In the genomic region with DNA sequence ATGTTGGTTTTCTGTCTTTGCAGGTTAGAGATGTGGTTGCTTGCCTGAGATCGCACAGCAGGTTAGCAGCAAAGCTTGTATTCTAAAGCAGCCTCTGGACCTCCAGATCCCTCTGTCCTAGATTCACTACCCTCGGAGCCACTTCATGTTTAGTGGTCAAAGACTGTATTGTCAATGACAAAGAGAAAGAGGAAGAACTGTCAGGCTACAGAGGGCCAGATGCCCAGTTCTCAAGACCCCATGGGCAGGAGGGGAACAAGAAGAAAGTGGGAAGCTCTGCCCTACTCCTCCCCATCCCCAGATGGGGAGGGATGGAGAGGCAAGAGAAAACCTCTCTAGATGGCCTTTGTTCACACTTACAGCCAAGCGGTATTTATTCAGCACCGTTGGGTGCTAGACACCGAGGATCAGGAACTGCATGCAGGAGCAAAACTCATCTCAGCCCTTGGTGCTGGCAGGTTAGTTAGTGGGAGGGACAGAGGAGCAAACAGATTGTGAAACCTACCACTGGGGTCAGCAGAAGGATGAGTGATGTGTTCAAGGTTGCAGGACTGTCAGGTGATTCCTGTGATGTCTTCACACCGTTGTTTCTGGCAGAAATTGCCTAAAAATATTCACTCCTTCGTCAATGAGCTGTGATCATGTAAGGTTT, we compare ENCODE assay signal across 16 cellular contexts. TPM values are rescaled to one million over a fixed set of nuclear protein-coding genes. Genes with fewer than 3 reads are reported as not detected.
DNase-seq lines count a peak whose midpoint lies in the region; ATAC-seq and TF ChIP-seq lines count a peak whose summit lies in the region.
"Had no signal": no experiment of that assay in that cellular context is flagged by ENCODE, and none has a peak within 500 bp of the region (broad histone marks: within the 10 kb centered on the region; RNA-seq: fewer than 3 reads in every experiment).

No MANE protein-coding gene starts in this region.

- H3K9me1 ChIP-seq in IMR-90 (ENCODE audit: insufficient read depth, low read length) = peaks cover 14% of the 10 kb centered on the region

- 60% methylated on average over 1 of the region's 7 CpGs; no CpG with 5 or more reads in 1 of the 2 experiments for WGBS in IMR-90 (ENCODE audit: extremely low coverage in 2 of 2, insufficient read length in 1 of 2), 2 experiments
- WGBS in right lobe of liver (ENCODE audit: insufficient coverage, low coverage, low lambda C conversion rate, missing lambda C conversion rate) = 29% methylated on average over 6 of the region's 7 CpGs

- no peaks in the 10 kb centered on the region for H3K27me3 ChIP-seq in IMR-90 (ENCODE audit: control insufficient read depth, insufficient read depth, low read length)
- no peaks in the 10 kb centered on the region for H3K27me3 ChIP-seq in right lobe of liver
- no peaks in the 10 kb centered on the region for H3K27me3 ChIP-seq in vagina
- H3K27me3 ChIP-seq: brain microvascular endothelial cell, MG63 had no signal

- peak overlapping the region; percentile 38 for H2BK120ac ChIP-seq in IMR-90 (ENCODE audit: low read depth, low read length)

- H3K36me3 ChIP-seq in IMR-90 (ENCODE audit: control insufficient read depth, insufficient read depth, low read length) (no peaks in the 10 kb centered on the region), right lobe of liver (no peaks in the 10 kb centered on the region), vagina (no peaks in the 10 kb centered on the region)
- H3K36me3 ChIP-seq: brain microvascular endothelial cell, MG63 had no signal

- no peaks in the 10 kb centered on the region for H3K9me3 Mint-ChIP-seq in osteocyte (ENCODE audit: unreplicated experiment)

- H2BK5ac ChIP-seq in IMR-90 (ENCODE audit: low read depth, low read length, poor library complexity, severe bottlenecking) = no peak overlapping the region

- H3K4me2 ChIP-seq in IMR-90 (ENCODE audit: low read depth, low read length) = no peak overlapping the region

- no peaks in the 10 kb centered on the region for H4K20me1 ChIP-seq in IMR-90 (ENCODE audit: insufficient read depth, low read length)

- no peak overlapping the region for H3K4me3 Mint-ChIP-seq in osteocyte (ENCODE audit: unreplicated experiment)

- peak; percentile 56 for DNase-seq in Ammon's horn (ENCODE audit: low spot score)
- no peak for DNase-seq in IMR-90
- DNase-seq in SKM-1 (lab: John Stamatoyannopoulos, UW; ENCODE audit: unreplicated experiment) = peak; percentile 76
- DNase-seq in right lobe of liver = peak; percentile 66 to 90 (median 83)
- DNase-seq in osteocyte (ENCODE audit: extremely low spot score, unreplicated experiment) = no peak
- no peak for DNase-seq in vagina (ENCODE audit: extremely low spot score in 2 of 2)
- DNase-seq: activated naive CD4-positive, alpha-beta T cell; brain microvascular endothelial cell; effector CD8-positive, alpha-beta T cell; MG63; NCI-H2171; stimulated activated CD4-positive, alpha-beta T cell treated with anti-CD3 and anti-CD28 coated beads, Interleukin-1b, Interleukin-23, amount 100 ng/mL, for 48 hours; T1000 had no signal

- peaks cover 0 to 3% of the 10 kb centered on the region in 2 experiments; a peak in 1 of 4 replicates for H3K79me1 ChIP-seq in IMR-90 (ENCODE audit: low read depth in 1 of 2, low read length in 2 of 2)

- H3K4me1 Mint-ChIP-seq in osteocyte (ENCODE audit: unreplicated experiment) = peaks cover 39% of the 10 kb centered on the region

- no peak overlapping the region for H4K5ac ChIP-seq in IMR-90 (ENCODE audit: low read depth, low read length)

- H3K27ac Mint-ChIP-seq in osteocyte (ENCODE audit: unreplicated experiment) = no peak overlapping the region

- H2BK15ac ChIP-seq in IMR-90 (ENCODE audit: low read depth, low read length) = peak overlapping the region; percentile 32; the same call in 1 of the 3 replicates

- H3K4me3 ChIP-seq in IMR-90 (ENCODE audit: insufficient read depth, low read depth, low read length) = no peak overlapping the region
- H3K4me3 ChIP-seq in right lobe of liver = no peak overlapping the region
- H3K4me3 ChIP-seq in vagina = no peak overlapping the region
- H3K4me3 ChIP-seq: MG63 had no signal

- TF ChIP-seq POLR2A in IMR-90 (IDR thresholded peaks at IDR 0.05; ENCODE audit: low read depth, low read length) (no peak), right lobe of liver (IDR thresholded peaks at IDR 0.05) (no peak), vagina (IDR thresholded peaks at IDR 0.05) (no peak)

- no peak for TF ChIP-seq CTCF in IMR-90 (conservative IDR thresholded peaks at IDR 0.05; ENCODE audit: low read depth, low read length)
- TF ChIP-seq CTCF in right lobe of liver (IDR thresholded peaks at IDR 0.05) = no peak
- TF ChIP-seq CTCF in osteocyte (IDR thresholded peaks at IDR 0.05) = no peak
- no peak for TF ChIP-seq CTCF in vagina (IDR thresholded peaks at IDR 0.05)

- H3K56ac ChIP-seq in IMR-90 (ENCODE audit: extremely low read depth, insufficient read depth, low read length) = no peak overlapping the region

- CTCF ChIA-PET in IMR-90 (lab: Yijun Ruan, JAX) = interaction anchor here (0.7 kb wide), 1 partner anchor 161 kb away, joined by 4 read pairs; no protein-coding TSS in a partner anchor

- no peak overlapping the region for H3K9ac ChIP-seq in IMR-90 (ENCODE audit: low read depth, low read length)

- POLR2A ChIA-PET in IMR-90 (lab: Charles Lee; ENCODE audit: unreplicated experiment) = no interaction called here

- in situ Hi-C loops in IMR-90 (cut with MboI; ENCODE audit: low sequenced_read_pairs) = no loop called here

- H3K27me3 Mint-ChIP-seq in osteocyte (ENCODE audit: unreplicated experiment) = no peaks in the 10 kb centered on the region

- peak overlapping the region; percentile 13; the same call in 1 of the 2 replicates for H2AK5ac ChIP-seq in IMR-90 (ENCODE audit: low read depth, low read length)

- H3K4ac ChIP-seq in IMR-90 (ENCODE audit: low read depth, low read length) = peak overlapping the region; percentile 13; the same call in 1 of the 2 replicates

- H3K4me1 ChIP-seq in IMR-90 (ENCODE audit: control insufficient read depth, insufficient read depth, low read length) = peaks cover 13% of the 10 kb centered on the region
- H3K4me1 ChIP-seq in right lobe of liver = peaks cover 0 to 44% (median 8%) of the 10 kb centered on the region in 4 donors
- peaks cover 6% of the 10 kb centered on the region for H3K4me1 ChIP-seq in vagina

- ATAC-seq in IMR-90 (ENCODE audit: low read depth) = no peak
- ATAC-seq in right lobe of liver = peak; percentile 80 to 90 (median 84)
- ATAC-seq in HG02938 (IDR thresholded peaks at IDR 0.05; ENCODE audit: unreplicated experiment) = no peak
- ATAC-seq in GM19463 (IDR thresholded peaks at IDR 0.05; ENCODE audit: unreplicated experiment) = no peak

- peak overlapping the region; percentile 45; the same call in 1 of the 2 replicates for H2BK20ac ChIP-seq in IMR-90 (ENCODE audit: low read depth, low read length)

- H2AK9ac ChIP-seq in IMR-90 (replicated peaks; ENCODE audit: low read depth, low read length, poor library complexity) = no peak overlapping the region

- H3K27ac ChIP-seq in IMR-90 (ENCODE audit: insufficient read depth, low read length) = no peak overlapping the region
- H3K27ac ChIP-seq in right lobe of liver = peak overlapping the region; percentile 55 to 97 (median 58)
- no peak overlapping the region for H3K27ac ChIP-seq in vagina
- H3K27ac ChIP-seq: brain microvascular endothelial cell, RWPE1 had no signal

- no TSS peak for BruUV-seq in IMR-90 (replicated peaks; lab: Mats Ljungman, UMichigan)

- H3K23ac ChIP-seq in IMR-90 (ENCODE audit: low read depth, low read length) = no peak overlapping the region; the same call in 1 of the 2 replicates

- no peak overlapping the region for H4K8ac ChIP-seq in IMR-90 (ENCODE audit: low read depth in 2 of 2, low read length in 2 of 2)

- H3K36me3 Mint-ChIP-seq in osteocyte (ENCODE audit: unreplicated experiment) = no peaks in the 10 kb centered on the region

- H3K9me3 ChIP-seq in IMR-90 (ENCODE audit: control insufficient read depth, insufficient read depth, low read length) (no peaks in the 10 kb centered on the region), right lobe of liver (no peaks in the 10 kb centered on the region), vagina (no peaks in the 10 kb centered on the region)
- H3K9me3 ChIP-seq: MG63 had no signal

- H3K18ac ChIP-seq in IMR-90 (ENCODE audit: low read depth, low read length) = no peak overlapping the region

- peak overlapping the region; percentile 21 for H2AFZ ChIP-seq in IMR-90 (replicated peaks; ENCODE audit: low read length, poor library complexity)

- H4K91ac ChIP-seq in IMR-90 (ENCODE audit: insufficient read depth, low read depth, low read length) = peak overlapping the region; percentile 53

- intact Hi-C loops in IMR-90 (cut with micrococcal nuclease) (no loop called here), right lobe of liver (cut with DNase I) (no loop called here), vagina (cut with DNase I) (no loop called here)

- 0 out of 2 replicates have a peak overlapping the region, but pooled peaks have one; percentile 21 for H3K14ac ChIP-seq in IMR-90 (replicated peaks; ENCODE audit: low read depth, low read length)

- dilution Hi-C loops in IMR-90 (cut with HindIII; ENCODE audit: low sequenced_read_pairs, unreplicated experiment) = no loop called here

- no peak for TF ChIP-seq RAD21 in IMR-90 (IDR thresholded peaks at IDR 0.05; ENCODE audit: low read length)

TF ChIP-seq in IMR-90, 13 proteins besides CTCF, POLR2A, EP300 and RAD21 (continues in another document):
- no peak for TF ChIP-seq RFX5 (IDR thresholded peaks at IDR 0.05; ENCODE audit: low read depth, low read length)
- TF ChIP-seq BHLHE40 (IDR thresholded peaks at IDR 0.05; ENCODE audit: low read depth, low read length) = no peak
- TF ChIP-seq MXI1 (IDR thresholded peaks at IDR 0.05; ENCODE audit: borderline replicate concordance, low read depth, low read length) = no peak
- TF ChIP-seq MAZ (IDR thresholded peaks at IDR 0.05; ENCODE audit: borderline replicate concordance, low read depth, low read length) = no peak
- no peak for TF ChIP-seq SMC3 (IDR thresholded peaks at IDR 0.05; ENCODE audit: low read depth, low read length)
- no peak for TF ChIP-seq NFE2L2 (IDR thresholded peaks at IDR 0.05; ENCODE audit: low read depth, low read length)
- TF ChIP-seq, protein P1, sequence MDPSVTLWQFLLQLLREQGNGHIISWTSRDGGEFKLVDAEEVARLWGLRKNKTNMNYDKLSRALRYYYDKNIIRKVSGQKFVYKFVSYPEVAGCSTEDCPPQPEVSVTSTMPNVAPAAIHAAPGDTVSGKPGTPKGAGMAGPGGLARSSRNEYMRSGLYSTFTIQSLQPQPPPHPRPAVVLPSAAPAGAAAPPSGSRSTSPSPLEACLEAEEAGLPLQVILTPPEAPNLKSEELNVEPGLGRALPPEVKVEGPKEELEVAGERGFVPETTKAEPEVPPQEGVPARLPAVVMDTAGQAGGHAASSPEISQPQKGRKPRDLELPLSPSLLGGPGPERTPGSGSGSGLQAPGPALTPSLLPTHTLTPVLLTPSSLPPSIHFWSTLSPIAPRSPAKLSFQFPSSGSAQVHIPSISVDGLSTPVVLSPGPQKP (IDR thresholded peaks at IDR 0.05; ENCODE audit: borderline replicate concordance, low read depth, low read length) = no peak

RNA-seq across cellular contexts. Expression of a gene that starts 38.3 kb away (rescaled TPM):
- total RNA-seq in IMR-90 (2012; rRNA removed) (13.6 and 14.9 TPM in 2 replicates), right lobe of liver (10 to 100 TPM; 12.5 to 33.0 (median 19.8) TPM), osteocyte (16.6 and 18.6 TPM in 2 replicates), vagina (4.7 TPM)
- polyA plus RNA-seq in IMR-90 (2012; rRNA removed) = 5.3 and 5.6 TPM in 2 replicates
- polyA plus RNA-seq in IMR-90 (2012; cell fraction: cytosol; rRNA removed) = 2.2 and 2.4 TPM in 2 replicates
- polyA plus RNA-seq in IMR-90 (2012; cell fraction: nucleus; rRNA removed; ENCODE audit: low replicate concordance) = 3.4 and 6.7 TPM in 2 replicates

Comparison
In these comparisons a context has a peak if more than half of its experiments do, and no peak if none do; other contexts are left out.
1. DNase-seq: peak in Ammon's horn (single experiment), SKM-1 (single experiment) and right lobe of liver (3 of 3); none in IMR-90 (single experiment), osteocyte (single experiment) and vagina (0 of 2).
2. ATAC-seq: peak in right lobe of liver (4 of 4); none in IMR-90 (single experiment), HG02938 (single experiment) and GM19463 (single experiment).
3. H3K27ac ChIP-seq: peak in right lobe of liver (3 of 3); none in IMR-90 (single experiment) and vagina (single experiment).